Comparison of ENCODE assay signal across 13 cellular contexts in genomic region chr5:56616454-56617160, GRCh38.
DNase-seq lines count a peak whose midpoint lies in the region; ATAC-seq and TF ChIP-seq lines count a peak whose summit lies in the region.
"Had no signal": no experiment of that assay in that cellular context is flagged by ENCODE, and none has a peak within 500 bp of the region (broad histone marks: within the 10 kb centered on the region; RNA-seq: fewer than 3 reads in every experiment).

No MANE protein-coding gene starts in this region.

- no peaks in the 10 kb centered on the region for H3K36me3 ChIP-seq in right atrium auricular region

- DNase-seq in Right ventricle myocardium inferior (ENCODE audit: missing footprints): no peak
- no peak for DNase-seq in right atrium auricular region (ENCODE audit: low spot score)
- peak; percentile 21 for DNase-seq in SK-MEL-5 (ENCODE audit: low read depth, low spot score)
- no peak for DNase-seq in left ventricle myocardium superior
- no peak for DNase-seq in amygdala (lab: John Stamatoyannopoulos, UW)
- no peak for DNase-seq in NOMO-1 (lab: John Stamatoyannopoulos, UW; ENCODE audit: unreplicated experiment in 2 of 2)
- DNase-seq in T-helper 1 cell: no peak
- DNase-seq in NCI-H2227 (lab: John Stamatoyannopoulos, UW; ENCODE audit: unreplicated experiment): no peak
- DNase-seq: AML-193; NCI-H526 treated with DMSO at 0.1 percent for 48 hours; stimulated activated naive CD4-positive, alpha-beta T cell treated with Interleukin-2 at 50 U/mL for 16 hours had no signal

- in situ Hi-C loops in SK-MEL-5 (cut with HindIII; ENCODE audit: low pct_unique_long_range_greater_than_20kb, low sequenced_read_pairs): no loop called here

- H3K27me3 ChIP-seq in right atrium auricular region: no peaks in the 10 kb centered on the region

- intact Hi-C loops in Right ventricle myocardium inferior (cut with DNase I) (loop anchor here (5.0 to 10.0 kb wide), 2 partner anchors 198 to 344 kb away; partner anchors contain the start of gene MAP3K1), left ventricle myocardium superior (cut with micrococcal nuclease) (no loop called here)

- peaks cover 0 to 24% of the 10 kb centered on the region in 2 donors for H3K4me1 ChIP-seq in right atrium auricular region

- H3K4me3 ChIP-seq in right atrium auricular region: no peak overlapping the region
- H3K4me3 ChIP-seq: coronary artery, GM23338 had no signal

- TF ChIP-seq CTCF in right atrium auricular region (IDR thresholded peaks at IDR 0.05): no peak

- H3K9me3 ChIP-seq in right atrium auricular region: peaks cover 0 to 28% of the 10 kb centered on the region in 2 donors

- peak; percentile 67 for ATAC-seq in Right ventricle myocardium inferior
- peak; percentile 83 for ATAC-seq in left ventricle myocardium superior
- ATAC-seq: GM23338 had no signal

- H3K27ac ChIP-seq in right atrium auricular region: peak overlapping the region in 1 of 2 donors; percentile 7
- H3K27ac ChIP-seq: coronary artery had no signal
